8 cellular contexts compared by ENCODE assay signal in genomic region chrX:39705299-39705698, GRCh38.
DNase-seq lines count a peak whose midpoint lies in the region; ATAC-seq and TF ChIP-seq lines count a peak whose summit lies in the region.

No MANE protein-coding gene starts in this region.

- peak; percentile 48 for TF ChIP-seq CTCF in upper lobe of right lung (IDR thresholded peaks at IDR 0.05)

- H3K4me3 ChIP-seq in adipocyte (ENCODE audit: low read length) (no peak overlapping the region), upper lobe of right lung (no peak overlapping the region)

- H3K27me3 ChIP-seq in adipocyte (replicated peaks; ENCODE audit: control insufficient read depth, insufficient read depth, low read length) (peaks cover 31% of the 10 kb centered on the region), upper lobe of right lung (no peaks in the 10 kb centered on the region)

- H3K4me1 ChIP-seq in adipocyte (ENCODE audit: control insufficient read depth, insufficient read depth, low read length) (no peaks in the 10 kb centered on the region), upper lobe of right lung (no peaks in the 10 kb centered on the region)

- H3K9ac ChIP-seq in adipocyte (ENCODE audit: low read length): no peak overlapping the region

- in situ Hi-C loops in KBM-7 (cut with MboI; ENCODE audit: low pct_unique_long_range_greater_than_20kb, low sequenced_read_pairs): no loop called here

- H3K27ac ChIP-seq in upper lobe of right lung: no peak overlapping the region

- peak; percentile 84 for DNase-seq in AG20443 (ENCODE audit: low spot score)
- peak; percentile 39 for DNase-seq in KBM-7
- peak; percentile 77 for DNase-seq in adipocyte (ENCODE audit: low read depth)
- peak; percentile 93 for DNase-seq in iris pigment epithelial cell (ENCODE audit: low read depth)
- peak; percentile 83 for DNase-seq in upper lobe of right lung
- DNase-seq in germinal center (ENCODE audit: low spot score): no peak
- no peak for DNase-seq in GM19238 (ENCODE audit: insufficient read length, low spot score)

- ATAC-seq in upper lobe of right lung (peak; percentile 90), HG02973 (IDR thresholded peaks at IDR 0.05; ENCODE audit: unreplicated experiment) (no peak)

- intact Hi-C loops in upper lobe of right lung (cut with DNase I): no loop called here

- H3K9me3 ChIP-seq in adipocyte (ENCODE audit: control insufficient read depth, low read length): peaks cover 15% of the 10 kb centered on the region
- H3K9me3 ChIP-seq in upper lobe of right lung: no peaks in the 10 kb centered on the region

- H3K36me3 ChIP-seq in adipocyte (ENCODE audit: control insufficient read depth, insufficient read depth, low read length, severe bottlenecking) (no peaks in the 10 kb centered on the region), upper lobe of right lung (no peaks in the 10 kb centered on the region)

Comparison
In these comparisons a context has a peak if more than half of its experiments do, and no peak if none do; other contexts are left out.
1. DNase-seq: peak in AG20443 (single experiment), KBM-7 (single experiment), adipocyte (single experiment), iris pigment epithelial cell (single experiment) and upper lobe of right lung (single experiment); none in germinal center (single experiment) and GM19238 (single experiment).